8 cellular contexts compared by ENCODE assay signal in genomic region chr3:146543461-146544012, GRCh38. TPM values are rescaled to one million over a fixed set of nuclear protein-coding genes. Genes with fewer than 3 reads are reported as not detected.
DNase-seq lines count a peak whose midpoint lies in the region; ATAC-seq and TF ChIP-seq lines count a peak whose summit lies in the region.

No MANE protein-coding gene starts in this region.

- no peak for DNase-seq in activated CD8-positive, alpha-beta memory T cell treated with anti-CD3 and anti-CD28 coated beads, Interleukin-2, amount 10 ng/mL, durations not matched to agents 7 days and 5 days
- DNase-seq in activated CD8-positive, alpha-beta memory T cell treated with anti-CD3 and anti-CD28 coated beads, Interleukin-2, amount 50 U/mL, for 48 hours, result no peak
- DNase-seq in Peyer's patch (no peak), mucosa of descending colon (peak in 1 of 3 donors; percentile 40), NCI-H2171 (lab: John Stamatoyannopoulos, UW) (no peak)
- DNase-seq in activated effector memory CD4-positive, alpha-beta T cell treated with Interleukin-2 at 50 U/mL for 16 hours, result no peak

- H3K27ac ChIP-seq in Peyer's patch, result peak overlapping the region; percentile 87 to 98 (median 92)
- H3K27ac ChIP-seq in ectodermal cell (ENCODE audit: insufficient read depth, low read depth, low read length, poor library complexity, severe bottlenecking), result no peak overlapping the region

- no peaks in the 10 kb centered on the region for H3K9me3 Mint-ChIP-seq in activated CD8-positive, alpha-beta memory T cell treated with anti-CD3 and anti-CD28 coated beads, Interleukin-2, amount 10 ng/mL, durations not matched to agents 7 days and 5 days (ENCODE audit: low read depth)

- CTCF ChIA-PET in activated CD8-positive, alpha-beta memory T cell treated with anti-CD3 and anti-CD28 coated beads, Interleukin-2, amount 10 ng/mL, durations not matched to agents 7 days and 5 days (lab: Charles Lee), result interaction anchor here (0.6 to 2.9 kb wide), 3 partner anchors 10 to 95 kb away, joined by 3 to 11 read pairs (median 3); no protein-coding TSS in a partner anchor

- H3K4me3 Mint-ChIP-seq in activated CD8-positive, alpha-beta memory T cell treated with anti-CD3 and anti-CD28 coated beads, Interleukin-2, amount 10 ng/mL, durations not matched to agents 7 days and 5 days, result peak overlapping the region; percentile 94

- H3K27ac Mint-ChIP-seq in activated CD8-positive, alpha-beta memory T cell treated with anti-CD3 and anti-CD28 coated beads, Interleukin-2, amount 10 ng/mL, durations not matched to agents 7 days and 5 days, result peak overlapping the region; percentile 96

- intact Hi-C loops in mucosa of descending colon (cut with DNase I, micrococcal nuclease), result loop anchor here in 1 of 2 donors (5.0 kb wide), 1 partner anchor 36 kb away; no protein-coding TSS in a partner anchor

- H3K4me1 Mint-ChIP-seq in activated CD8-positive, alpha-beta memory T cell treated with anti-CD3 and anti-CD28 coated beads, Interleukin-2, amount 10 ng/mL, durations not matched to agents 7 days and 5 days, result peaks cover 70% of the 10 kb centered on the region

- no peaks in the 10 kb centered on the region for H3K36me3 ChIP-seq in Peyer's patch
- no peaks in the 10 kb centered on the region for H3K36me3 ChIP-seq in ectodermal cell (ENCODE audit: control insufficient read depth, insufficient read depth, low read length)
- no peaks in the 10 kb centered on the region for H3K36me3 ChIP-seq in mucosa of descending colon (ENCODE audit: low read depth)

- no peak for TF ChIP-seq CTCF in Peyer's patch (IDR thresholded peaks at IDR 0.05)
- TF ChIP-seq CTCF in mucosa of descending colon (IDR thresholded peaks at IDR 0.05), result no peak

- ATAC-seq in activated CD8-positive, alpha-beta memory T cell treated with anti-CD3 and anti-CD28 coated beads, Interleukin-2, amount 10 ng/mL, durations not matched to agents 7 days and 5 days, result no peak
- ATAC-seq in HG02943 (IDR thresholded peaks at IDR 0.05; ENCODE audit: low read depth, unreplicated experiment), result peak; percentile 6
- peak; percentile 13 for ATAC-seq in mucosa of descending colon

- H3K4me1 ChIP-seq in Peyer's patch (peaks cover 0 to 48% (median 9%) of the 10 kb centered on the region in 4 donors), ectodermal cell (ENCODE audit: control insufficient read depth, insufficient read depth, low read length) (no peaks in the 10 kb centered on the region), mucosa of descending colon (ENCODE audit: low read depth) (peaks cover 20% of the 10 kb centered on the region)

- H3K27me3 ChIP-seq in Peyer's patch (no peaks in the 10 kb centered on the region), ectodermal cell (ENCODE audit: control insufficient read depth, insufficient read depth, low read length, poor library complexity, severe bottlenecking) (no peaks in the 10 kb centered on the region)

- H3K27me3 Mint-ChIP-seq in activated CD8-positive, alpha-beta memory T cell treated with anti-CD3 and anti-CD28 coated beads, Interleukin-2, amount 10 ng/mL, durations not matched to agents 7 days and 5 days, result no peaks in the 10 kb centered on the region

- peaks cover 46% of the 10 kb centered on the region for H3K36me3 Mint-ChIP-seq in activated CD8-positive, alpha-beta memory T cell treated with anti-CD3 and anti-CD28 coated beads, Interleukin-2, amount 10 ng/mL, durations not matched to agents 7 days and 5 days

- WGBS in ectodermal cell, 2 experiments, result 19 to 29% methylated on average over 9 to 10 of the region's 10 CpGs

- H3K4me3 ChIP-seq in Peyer's patch (peak overlapping the region; percentile 67 to 91 (median 76)), ectodermal cell (ENCODE audit: insufficient read depth, low read depth, low read length) (peak overlapping the region; percentile 67), mucosa of descending colon (peak overlapping the region; percentile 35)

- TF ChIP-seq POLR2A in Peyer's patch (IDR thresholded peaks at IDR 0.05), result no peak

- H3K9me3 ChIP-seq in Peyer's patch (no peaks in the 10 kb centered on the region), ectodermal cell (ENCODE audit: control insufficient read depth, low read length) (no peaks in the 10 kb centered on the region), mucosa of descending colon (no peaks in the 10 kb centered on the region)

RNA-seq across cellular contexts. Expression of gene PLSCR1, which starts 0.9 kb away (rescaled TPM):
- total RNA-seq in activated CD8-positive, alpha-beta memory T cell treated with anti-CD3 and anti-CD28 coated beads, Interleukin-2, amount 10 ng/mL, durations not matched to agents 7 days and 5 days, result 100 to 1,000 TPM; 157 to 257 TPM
- total RNA-seq in Peyer's patch (10 to 100 TPM; 80.7 to 93.2 (median 86.6) TPM), mucosa of descending colon (100 to 1,000 TPM; 119 to 264 (median 180) TPM)
- 13.7 TPM for polyA plus RNA-seq in ectodermal cell (2013, experiment 1 of 4)
- polyA plus RNA-seq in ectodermal cell (2013, experiment 2 of 4), result 16.0 TPM
- polyA plus RNA-seq in ectodermal cell (2013, experiment 3 of 4), result 13.8 TPM
- polyA plus RNA-seq in ectodermal cell (2013, experiment 4 of 4), result 12.0 TPM
